ENCODE assay signal across 4 cellular contexts in the genomic region with DNA sequence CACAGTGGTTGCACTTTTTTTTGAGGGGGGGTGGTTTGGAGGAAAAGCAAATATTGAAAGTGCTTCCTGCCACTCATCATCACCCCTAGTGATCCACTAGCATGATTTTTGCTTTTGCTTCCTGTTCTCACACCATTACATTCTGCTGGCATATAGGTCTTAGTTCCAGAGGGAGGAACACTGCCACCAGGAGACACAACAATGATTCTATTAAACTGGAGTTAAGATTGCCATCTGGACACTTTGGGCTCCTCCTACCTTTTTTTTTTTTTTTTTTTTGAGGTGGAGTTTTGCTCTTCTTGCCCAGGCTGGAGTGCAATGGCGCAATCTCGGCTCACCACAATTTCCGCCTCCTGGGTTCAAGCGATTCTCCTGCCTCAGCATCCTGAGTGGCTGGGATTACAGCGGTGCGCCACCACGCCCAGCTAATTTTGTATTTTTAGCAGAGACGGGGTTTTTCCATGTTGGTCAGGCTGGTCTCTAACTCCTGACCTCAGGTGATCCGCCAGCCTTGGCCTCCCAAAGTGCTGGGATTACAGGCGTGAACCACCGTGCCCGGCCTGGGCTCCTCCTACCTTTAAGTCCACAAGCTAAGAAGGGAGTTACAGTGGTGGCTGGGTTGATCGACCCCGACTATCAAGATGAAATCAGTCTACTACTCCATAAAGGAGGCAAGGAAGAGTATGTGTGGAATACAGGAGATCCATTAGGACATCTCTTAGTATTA. TPM values are rescaled to one million over a fixed set of nuclear protein-coding genes. Genes with fewer than 3 reads are reported as not detected.
"Had no signal": no experiment of that assay in that cellular context is flagged by ENCODE, and none has a peak within 500 bp of the region (broad histone marks: within the 10 kb centered on the region; RNA-seq: fewer than 3 reads in every experiment).

No MANE protein-coding gene starts in this region.

RNA-seq across cellular contexts. Expression of gene TIMP3, which starts 44.3 kb away (rescaled TPM):
- total RNA-seq: activated B cell treated with CpG ODN at 0.5 μM for 24 hours; activated CD4-positive, alpha-beta memory T cell treated with anti-CD3 and anti-CD28 coated beads for 36 hours; activated CD8-positive, alpha-beta memory T cell treated with anti-CD3 and anti-CD28 coated beads, Interleukin-2, amount 10 ng/mL, durations not matched to agents 7 days and 5 days; PC-3 had no signal
